In the genomic region with DNA sequence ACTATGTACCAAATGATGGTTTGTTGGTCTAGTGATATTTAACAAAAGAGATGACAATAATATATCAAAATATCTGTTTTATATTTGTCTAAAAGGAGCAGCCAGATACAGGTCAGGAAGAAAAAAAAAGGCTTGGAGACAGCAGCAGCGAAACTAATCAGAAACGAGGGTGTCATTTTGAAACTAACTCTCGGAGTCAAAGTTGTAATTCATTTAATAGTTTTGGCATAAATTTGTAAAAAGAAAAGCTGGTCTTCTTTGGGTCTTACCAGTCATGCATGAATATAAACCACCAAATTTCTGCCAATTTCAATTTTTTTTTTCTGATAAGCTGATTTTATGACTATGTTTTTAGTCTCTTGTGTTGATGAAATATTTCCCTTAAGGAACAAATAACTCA, we compare ENCODE assay signal across 25 cellular contexts. TPM values are rescaled to one million over a fixed set of nuclear protein-coding genes. Genes with fewer than 3 reads are reported as not detected.
DNase-seq lines count a peak whose midpoint lies in the region; ATAC-seq and TF ChIP-seq lines count a peak whose summit lies in the region.
"Had no signal": no experiment of that assay in that cellular context is flagged by ENCODE, and none has a peak within 500 bp of the region (broad histone marks: within the 10 kb centered on the region; RNA-seq: fewer than 3 reads in every experiment).

No MANE protein-coding gene starts in this region.

- no peaks in the 10 kb centered on the region; the same call in 1 of the 2 replicates for H4K20me1 ChIP-seq in OCI-LY7 (ENCODE audit: insufficient read depth, low read length)

- no peak overlapping the region for H2AFZ ChIP-seq in OCI-LY7 (ENCODE audit: low read length)

- no peak for TF ChIP-seq EP300 in transverse colon (IDR thresholded peaks at IDR 0.05; ENCODE audit: low read depth)

- no peaks in the 10 kb centered on the region for H3K9me3 Mint-ChIP-seq in activated CD4-positive, alpha-beta T cell treated with anti-CD3 and anti-CD28 coated beads for 36 hours (ENCODE audit: low read depth)
- H3K9me3 Mint-ChIP-seq in T-helper 1 cell treated with Interleukin-12 subunit alpha and Interleukin-12 subunit beta and Interleukin-4 antibody, amounts not matched to agents 30 μg/mL and 1 μg/mL, for 36 hours = no peaks in the 10 kb centered on the region
- H3K9me3 Mint-ChIP-seq: activated naive CD8-positive, alpha-beta T cell treated with anti-CD3 and anti-CD28 coated beads, Interleukin-2, amount 10 ng/mL, durations not matched to agents 7 days and 5 days; brain; neural crest cell had no signal

- H3K4me3 Mint-ChIP-seq in activated CD4-positive, alpha-beta T cell treated with anti-CD3 and anti-CD28 coated beads for 36 hours = no peak overlapping the region
- no peak overlapping the region for H3K4me3 Mint-ChIP-seq in T-helper 1 cell treated with Interleukin-12 subunit alpha and Interleukin-12 subunit beta and Interleukin-4 antibody, amounts not matched to agents 30 μg/mL and 1 μg/mL, for 36 hours
- H3K4me3 Mint-ChIP-seq: activated naive CD8-positive, alpha-beta T cell treated with anti-CD3 and anti-CD28 coated beads, Interleukin-2, amount 10 ng/mL, durations not matched to agents 7 days and 5 days; brain; neural crest cell had no signal

- H3K27ac Mint-ChIP-seq in activated CD4-positive, alpha-beta T cell treated with anti-CD3 and anti-CD28 coated beads for 36 hours = peak overlapping the region; percentile 67
- H3K27ac Mint-ChIP-seq in T-helper 1 cell treated with Interleukin-12 subunit alpha and Interleukin-12 subunit beta and Interleukin-4 antibody, amounts not matched to agents 30 μg/mL and 1 μg/mL, for 36 hours = peak overlapping the region; percentile 62
- H3K27ac Mint-ChIP-seq: activated naive CD8-positive, alpha-beta T cell treated with anti-CD3 and anti-CD28 coated beads, Interleukin-2, amount 10 ng/mL, durations not matched to agents 7 days and 5 days; brain had no signal

- BruUV-seq in OCI-LY7 (replicated peaks; lab: Mats Ljungman, UMichigan) = no TSS peak

- TF ChIP-seq CTCF in GM10266 (IDR thresholded peaks at IDR 0.05; ENCODE audit: control insufficient read depth, insufficient read depth, low read depth, missing control alignments) = no peak
- TF ChIP-seq CTCF in OCI-LY7 (conservative IDR thresholded peaks at IDR 0.05; ENCODE audit: low read length) = no peak
- no peak for TF ChIP-seq CTCF in transverse colon (IDR thresholded peaks at IDR 0.05)

- H3K79me2 ChIP-seq in OCI-LY7 (ENCODE audit: insufficient read depth, low read depth, low read length) = peaks cover 36% of the 10 kb centered on the region

- CTCF ChIA-PET in activated CD4-positive, alpha-beta T cell treated with anti-CD3 and anti-CD28 coated beads for 36 hours (lab: Charles Lee) = interaction anchor here (0.7 to 1.0 kb wide), 2 partner anchors 22 to 45 kb away, joined by 3 to 4 read pairs; no protein-coding TSS in a partner anchor
- CTCF ChIA-PET in OCI-LY7 (lab: Charles Lee; ENCODE audit: unreplicated experiment) = no interaction called here

- no peak overlapping the region for H3K4me2 ChIP-seq in OCI-LY7 (ENCODE audit: low read length)

- peaks cover 47% of the 10 kb centered on the region for H3K36me3 Mint-ChIP-seq in activated CD4-positive, alpha-beta T cell treated with anti-CD3 and anti-CD28 coated beads for 36 hours (ENCODE audit: low read depth)
- peaks cover 35% of the 10 kb centered on the region for H3K36me3 Mint-ChIP-seq in T-helper 1 cell treated with Interleukin-12 subunit alpha and Interleukin-12 subunit beta and Interleukin-4 antibody, amounts not matched to agents 30 μg/mL and 1 μg/mL, for 36 hours (ENCODE audit: low read depth)

- no peak overlapping the region for H3K4me3 ChIP-seq in OCI-LY7 (ENCODE audit: low read depth, low read length, poor library complexity, severe bottlenecking)
- H3K4me3 ChIP-seq in transverse colon = no peak overlapping the region
- H3K4me3 ChIP-seq: HAP-1, K562, left lung, prostate gland, SJSA1, upper lobe of left lung had no signal

- H3K27ac ChIP-seq in OCI-LY7 (ENCODE audit: low read depth, low read length, poor library complexity, severe bottlenecking) (no peak overlapping the region), transverse colon (no peak overlapping the region)
- H3K27ac ChIP-seq: left lung, prostate gland, SJSA1, upper lobe of left lung had no signal

- POLR2A ChIA-PET in activated CD4-positive, alpha-beta T cell treated with anti-CD3 and anti-CD28 coated beads for 36 hours (lab: Charles Lee) = interaction anchor here (0.6 to 1.5 kb wide), 5 partner anchors 10 to 97 kb away, joined by 3 to 6 read pairs (median 4); no protein-coding TSS in a partner anchor
- POLR2A ChIA-PET in OCI-LY7 (lab: Charles Lee) = interaction anchor here (0.7 kb wide), 1 partner anchor 36 kb away, joined by 3 read pairs; no protein-coding TSS in a partner anchor

- H3K4me1 ChIP-seq in OCI-LY7 (ENCODE audit: insufficient read depth, low read length, poor library complexity, severe bottlenecking) (no peaks in the 10 kb centered on the region), transverse colon (no peaks in the 10 kb centered on the region)
- H3K4me1 ChIP-seq: BE2C, prostate gland, SJSA1 had no signal

- peaks cover 100% of the 10 kb centered on the region for H3K36me3 ChIP-seq in OCI-LY7 (ENCODE audit: insufficient read depth, low read length)
- H3K36me3 ChIP-seq in transverse colon = peaks cover 0 to 41% (median 3%) of the 10 kb centered on the region in 4 donors
- H3K36me3 ChIP-seq: prostate gland had no signal

- peaks cover 59% of the 10 kb centered on the region for H3K4me1 Mint-ChIP-seq in activated CD4-positive, alpha-beta T cell treated with anti-CD3 and anti-CD28 coated beads for 36 hours
- peaks cover 34% of the 10 kb centered on the region for H3K4me1 Mint-ChIP-seq in T-helper 1 cell treated with Interleukin-12 subunit alpha and Interleukin-12 subunit beta and Interleukin-4 antibody, amounts not matched to agents 30 μg/mL and 1 μg/mL, for 36 hours (ENCODE audit: low read depth)

- WGBS in transverse colon (ENCODE audit: low coverage in 1 of 2), 2 donors = 76 to 90% methylated on average over 3 of the region's 3 CpGs

- H3K27me3 Mint-ChIP-seq in activated CD4-positive, alpha-beta T cell treated with anti-CD3 and anti-CD28 coated beads for 36 hours = no peaks in the 10 kb centered on the region
- H3K27me3 Mint-ChIP-seq in T-helper 1 cell treated with Interleukin-12 subunit alpha and Interleukin-12 subunit beta and Interleukin-4 antibody, amounts not matched to agents 30 μg/mL and 1 μg/mL, for 36 hours (ENCODE audit: low read depth) = no peaks in the 10 kb centered on the region
- H3K27me3 Mint-ChIP-seq: activated naive CD8-positive, alpha-beta T cell treated with anti-CD3 and anti-CD28 coated beads, Interleukin-2, amount 10 ng/mL, durations not matched to agents 7 days and 5 days; brain had no signal

- in situ Hi-C loops in transverse colon (cut with MboI; ENCODE audit: low pct_ligation_motif_present in 1 of 4, low pct_unique_long_range_greater_than_20kb in 1 of 4, low sequenced_read_pairs in 3 of 4) = no loop called here

- H3K9me3 ChIP-seq in OCI-LY7 (ENCODE audit: low read length) = no peaks in the 10 kb centered on the region
- no peaks in the 10 kb centered on the region for H3K9me3 ChIP-seq in transverse colon
- H3K9me3 ChIP-seq: BE2C, HAP-1, left lung, prostate gland, SJSA1, upper lobe of left lung had no signal

- H3K27me3 ChIP-seq in transverse colon = no peaks in the 10 kb centered on the region
- H3K27me3 ChIP-seq: BE2C, left lung, SJSA1, upper lobe of left lung had no signal

- TF ChIP-seq POLR2A in transverse colon (IDR thresholded peaks at IDR 0.05) = no peak

- intact Hi-C loops in activated CD4-positive, alpha-beta T cell treated with anti-CD3 and anti-CD28 coated beads for 36 hours (cut with DNase I, micrococcal nuclease) = loop anchor here in 1 of 2 experiments (1.0 kb wide), 1 partner anchor 44 kb away; no protein-coding TSS in a partner anchor
- intact Hi-C loops in OCI-LY7 (cut with micrococcal nuclease; ENCODE audit: unreplicated experiment) = no loop called here
- intact Hi-C loops in transverse colon (cut with DNase I; ENCODE audit: low total_unique reads) = no loop called here

- ATAC-seq in activated CD4-positive, alpha-beta T cell treated with anti-CD3 and anti-CD28 coated beads for 36 hours = peak; percentile 18
- peak; percentile 30 for ATAC-seq in GM21515 (IDR thresholded peaks at IDR 0.05; ENCODE audit: unreplicated experiment)
- ATAC-seq: K562, left lung had no signal

- no peak for DNase-seq in activated CD4-positive, alpha-beta T cell treated with anti-CD3 and anti-CD28 coated beads for 36 hours
- DNase-seq in activated CD4-positive, alpha-beta T cell treated with anti-CD3 and anti-CD28 coated beads for 1 hour = no peak
- DNase-seq in GM10266 (ENCODE audit: extremely low spot score) = peak; percentile 41
- no peak for DNase-seq in SW 1271 (lab: John Stamatoyannopoulos, UW)
- no peak for DNase-seq in OCI-LY7 (ENCODE audit: low spot score)
- no peak for DNase-seq in transverse colon
- DNase-seq: activated CD4-positive, CD25-positive, alpha-beta regulatory T cell; activated CD8-positive, alpha-beta memory T cell treated with anti-CD3 and anti-CD28 coated beads, Interleukin-2, amount 50 U/mL, for 4 hours; activated naive CD8-positive, alpha-beta T cell treated with anti-CD3 and anti-CD28 coated beads, Interleukin-2, amount 10 ng/mL, durations not matched to agents 7 days and 5 days; BE2C; left lung; MV-4-11; NCI-H187 treated with DMSO at 0.1 percent for 48 hours; NCI-H345; stimulated activated CD4-positive, alpha-beta T cell treated with anti-CD3 and anti-CD28 coated beads, Interleukin-2, amount 100 ng/mL, for 24 hours; T-helper 9 cell; upper lobe of left lung had no signal

- no peaks in the 10 kb centered on the region for H3K9me2 ChIP-seq in OCI-LY7 (ENCODE audit: insufficient read depth, low read length)

RNA-seq across cellular contexts. Expression of gene NPAT, which starts 25.5 kb away (rescaled TPM):
- 10 to 100 TPM; 28.4 to 45.2 TPM for total RNA-seq in activated CD4-positive, alpha-beta T cell treated with anti-CD3 and anti-CD28 coated beads for 36 hours
- total RNA-seq in OCI-LY7 (2014; rRNA removed; shearing (Covaris generic)) = 19.2 and 22.6 TPM in 2 replicates
- 26.9 and 35.8 TPM in 2 replicates for total RNA-seq in OCI-LY7 (2022)
- 10 to 100 TPM; 10.5 to 19.5 (median 13.9) TPM for total RNA-seq in transverse colon

RNA-seq across cellular contexts. Expression of gene ATM, which starts 26.0 kb away (rescaled TPM):
- 10 to 100 TPM; 32.8 to 36.1 TPM for total RNA-seq in activated CD4-positive, alpha-beta T cell treated with anti-CD3 and anti-CD28 coated beads for 36 hours
- 125 and 147 TPM in 2 replicates for total RNA-seq in OCI-LY7 (2014; rRNA removed; shearing (Covaris generic))
- 159 and 187 TPM in 2 replicates for total RNA-seq in OCI-LY7 (2022)
- 100 to 1,000 TPM in 2 of 4 donors, 10 to 100 TPM in 2; 31.7 to 135 (median 88.5) TPM for total RNA-seq in transverse colon
